Comparison of ENCODE assay signal across 8 cellular contexts in the genomic region with DNA sequence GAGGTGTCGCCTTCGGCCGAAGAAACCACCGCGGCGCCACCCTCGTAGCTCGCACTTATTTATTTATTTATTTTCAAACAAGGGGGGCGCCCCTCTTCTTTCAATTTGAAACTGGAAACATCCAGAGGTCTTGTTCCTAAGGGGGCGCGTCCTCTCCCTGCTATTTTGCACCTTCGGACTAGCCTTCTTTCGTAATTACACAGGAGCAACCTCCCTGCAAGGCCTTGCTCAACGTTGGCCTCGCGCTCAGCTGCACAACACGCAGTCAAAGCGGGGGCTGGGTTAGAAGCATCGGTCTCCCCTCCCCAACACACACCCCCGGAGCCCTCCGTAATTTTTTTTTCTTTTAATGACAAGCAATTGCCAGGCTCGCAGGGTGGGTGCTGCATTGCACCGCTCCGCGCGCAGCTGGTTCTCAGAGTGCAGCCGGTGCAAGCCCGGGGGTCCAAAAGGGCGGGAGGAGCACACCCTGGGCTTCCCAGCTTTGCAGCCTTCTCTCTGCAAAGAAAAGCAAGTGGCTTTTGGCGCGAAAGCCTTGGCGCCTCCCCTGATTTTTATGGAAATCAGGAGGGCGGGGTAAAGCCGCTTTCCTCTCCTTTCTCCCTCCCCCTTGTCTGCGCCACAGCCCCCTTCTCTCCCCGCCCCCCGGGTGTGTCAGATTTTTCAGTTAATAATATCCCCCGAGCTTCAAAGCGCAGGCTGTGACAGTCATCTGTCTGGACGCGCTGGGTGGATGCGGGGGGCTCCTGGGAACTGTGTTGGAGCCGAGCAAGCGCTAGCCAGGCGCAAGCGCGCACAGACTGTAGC. TPM values are rescaled to one million over a fixed set of nuclear protein-coding genes. Genes with fewer than 3 reads are reported as not detected.
DNase-seq lines count a peak whose midpoint lies in the region; ATAC-seq and TF ChIP-seq lines count a peak whose summit lies in the region.

A gene (plus strand): TSS at position 697 of the 807 bp plus-strand sequence. CDS start 1,515 bp downstream, outside the sequence.

- H3K27ac ChIP-seq in lung (ENCODE audit: low read depth in 1 of 2, low read length in 1 of 2) = no peak within 1 kb of the TSS

- peak; percentile 8 for ATAC-seq in GM19438 (IDR thresholded peaks at IDR 0.05; ENCODE audit: low read depth, unreplicated experiment)
- no peak for ATAC-seq in activated B cell treated with CpG ODN at 0.5 μM for 24 hours (ENCODE audit: low read depth)
- ATAC-seq in lung (ENCODE audit: insufficient read depth, low FRiP score) = no peak
- no peak for ATAC-seq in HG02973 (IDR thresholded peaks at IDR 0.05; ENCODE audit: unreplicated experiment)

- peaks cover 59% of the 10 kb centered on the region for H3K27me3 Mint-ChIP-seq in activated B cell treated with CpG ODN at 0.5 μM for 24 hours

- H3K36me3 Mint-ChIP-seq in activated B cell treated with CpG ODN at 0.5 μM for 24 hours (ENCODE audit: low read depth) = no peaks in the 10 kb centered on the region

- intact Hi-C loops in activated B cell treated with CpG ODN at 0.5 μM for 24 hours (cut with micrococcal nuclease) = loop anchor here (1.0 kb wide), 1 partner anchor 817 kb away; no protein-coding TSS in a partner anchor

- no peaks in the 10 kb centered on the region for H3K36me3 ChIP-seq in lung (ENCODE audit: control insufficient read depth in 2 of 2, insufficient read depth in 2 of 2, low read length in 2 of 2)

- CTCF ChIA-PET in activated B cell treated with CpG ODN at 0.5 μM for 24 hours (lab: Charles Lee) = interaction anchor here (0.6 to 1.7 kb wide), 7 partner anchors 9 to 830 kb away, joined by 3 to 6 read pairs (median 4); no protein-coding TSS in a partner anchor

- H3K4me3 ChIP-seq in lung = peak within 1 kb of the TSS; percentile 15

- no peaks in the 10 kb centered on the region for H3K9me3 ChIP-seq in lung (ENCODE audit: control insufficient read depth in 2 of 2, insufficient read depth in 1 of 2, low read length in 1 of 2)

- TF ChIP-seq CTCF in activated B cell treated with CpG ODN at 0.5 μM for 24 hours (IDR thresholded peaks at IDR 0.05) (no peak), lung (IDR thresholded peaks at IDR 0.05; ENCODE audit: control extremely low read depth, extremely low read depth) (no peak)

- POLR2A ChIA-PET in activated B cell treated with CpG ODN at 0.5 μM for 24 hours (lab: Charles Lee) = no interaction called here

- H3K27me3 ChIP-seq in lung (ENCODE audit: control insufficient read depth, insufficient read depth) = peaks cover 5% of the 10 kb centered on the region

- peaks cover 7 to 19% of the 10 kb centered on the region in 2 donors for H3K4me1 ChIP-seq in lung (ENCODE audit: control insufficient read depth in 2 of 2, insufficient read depth in 2 of 2, low read length in 2 of 2)

- DNase-seq in Ammon's horn (ENCODE audit: low spot score) (peak; percentile 86), NCI-H1092 treated with DMSO at 0.1 percent for 48 hours (lab: John Stamatoyannopoulos, UW) (peak; percentile 64), activated B cell treated with CpG ODN at 0.5 μM for 24 hours (no peak), lung (ENCODE audit: low spot score) (no peak)
- peak; percentile 1 for DNase-seq in effector CD8-positive, alpha-beta T cell (lab: John Stamatoyannopoulos, UW)
- peak; percentile 14 for DNase-seq in stimulated activated CD8-positive, alpha-beta memory T cell treated with anti-CD3 and anti-CD28 coated beads, Interleukin-4, amount 100 ng/mL, for 24 hours (ENCODE audit: low read depth)

- peaks cover 30% of the 10 kb centered on the region for H3K4me1 Mint-ChIP-seq in activated B cell treated with CpG ODN at 0.5 μM for 24 hours

- H3K4me3 Mint-ChIP-seq in activated B cell treated with CpG ODN at 0.5 μM for 24 hours = peak within 1 kb of the TSS; percentile 64

- WGBS in lung, 2 donors = 0 to 1% methylated on average over 47 of the region's 47 CpGs

- no peaks in the 10 kb centered on the region for H3K9me3 Mint-ChIP-seq in activated B cell treated with CpG ODN at 0.5 μM for 24 hours

- no peak within 1 kb of the TSS for H3K27ac Mint-ChIP-seq in activated B cell treated with CpG ODN at 0.5 μM for 24 hours

RNA-seq across cellular contexts. Expression of the gene that starts here (rescaled TPM):
- not detected in 2 replicates for total RNA-seq in activated B cell treated with CpG ODN at 0.5 μM for 24 hours
- 1 to 10 TPM in 1 of 2 donors, under 1 TPM in 1; 0.49 to 5.2 TPM for total RNA-seq in lung
- under 1 TPM; 0.16 to 0.23 TPM for polyA plus RNA-seq in lung

Comparison
In these comparisons a context has a peak if more than half of its experiments do, and no peak if none do; other contexts are left out.
1. DNase-seq: peak in Ammon's horn (single experiment), NCI-H1092 treated with DMSO at 0.1 percent for 48 hours (single experiment), effector CD8-positive, alpha-beta T cell (single experiment) and stimulated activated CD8-positive, alpha-beta memory T cell treated with anti-CD3 and anti-CD28 coated beads, Interleukin-4, amount 100 ng/mL, for 24 hours (single experiment); none in activated B cell treated with CpG ODN at 0.5 μM for 24 hours (single experiment) and lung (single experiment).